Comparison of ENCODE assay signal across 8 cellular contexts in genomic region chr19:46821512-46822359, GRCh38.
DNase-seq lines count a peak whose midpoint lies in the region; ATAC-seq and TF ChIP-seq lines count a peak whose summit lies in the region.

No MANE protein-coding gene starts in this region.

- DNase-seq in GM20000 (ENCODE audit: low spot score) (peak; percentile 52), iPS-NIHi7 (ENCODE audit: extremely low spot score) (no peak)
- DNase-seq in effector memory CD4-positive, alpha-beta T cell, result peak; percentile 30 to 41 (median 36)
- peak; percentile 12 to 23 (median 20) for DNase-seq in stimulated activated CD4-positive, alpha-beta T cell treated with anti-CD3 and anti-CD28 coated beads, TNF-alpha, amount 100 ng/mL, for 1 hour (ENCODE audit: low read depth in 3 of 3, low spot score in 1 of 3)
- no peak for DNase-seq in NK-92 treated with Interleukin-12 subunit alpha and Interleukin-12 subunit beta, amount 100 ng/mL, for 24 hours (lab: John Stamatoyannopoulos, UW)

- no peaks in the 10 kb centered on the region for H3K36me3 ChIP-seq in effector memory CD4-positive, alpha-beta T cell (ENCODE audit: control insufficient read depth, insufficient read depth, low read length)

- ATAC-seq in GM21786 (IDR thresholded peaks at IDR 0.05; ENCODE audit: unreplicated experiment) (no peak), GM18519 (IDR thresholded peaks at IDR 0.05; ENCODE audit: low FRiP score, unreplicated experiment) (no peak)

- TF ChIP-seq CTCF in GM20000 (IDR thresholded peaks at IDR 0.05; ENCODE audit: extremely low read depth, missing control alignments) (no peak), VCaP (conservative IDR thresholded peaks at IDR 0.05) (no peak)

- no peaks in the 10 kb centered on the region for H3K27me3 ChIP-seq in effector memory CD4-positive, alpha-beta T cell (replicated peaks; ENCODE audit: control insufficient read depth, insufficient read depth, low read length, poor library complexity, severe bottlenecking)

- H3K4me1 ChIP-seq in effector memory CD4-positive, alpha-beta T cell (ENCODE audit: control insufficient read depth, insufficient read depth, low read length, poor library complexity, severe bottlenecking), result peaks cover 27% of the 10 kb centered on the region

- no peaks in the 10 kb centered on the region for H3K9me3 ChIP-seq in effector memory CD4-positive, alpha-beta T cell (ENCODE audit: control insufficient read depth, low read length)

- peak overlapping the region; percentile 24; the same call in 1 of the 2 replicates for H3K27ac ChIP-seq in VCaP
- peak overlapping the region; percentile 62 for H3K27ac ChIP-seq in effector memory CD4-positive, alpha-beta T cell (ENCODE audit: insufficient read depth, low read length, poor library complexity, severe bottlenecking)

- H3K4me3 ChIP-seq in effector memory CD4-positive, alpha-beta T cell (ENCODE audit: insufficient read depth, low read depth, low read length, poor library complexity, severe bottlenecking), result peak overlapping the region; percentile 7

Comparison
In these comparisons a context has a peak if more than half of its experiments do, and no peak if none do; other contexts are left out.
1. DNase-seq: peak in GM20000 (single experiment), effector memory CD4-positive, alpha-beta T cell (3 of 3) and stimulated activated CD4-positive, alpha-beta T cell treated with anti-CD3 and anti-CD28 coated beads, TNF-alpha, amount 100 ng/mL, for 1 hour (3 of 3); none in NK-92 treated with Interleukin-12 subunit alpha and Interleukin-12 subunit beta, amount 100 ng/mL, for 24 hours (single experiment) and iPS-NIHi7 (single experiment).